ENCODE assay signal across 9 cellular contexts in the genomic region with DNA sequence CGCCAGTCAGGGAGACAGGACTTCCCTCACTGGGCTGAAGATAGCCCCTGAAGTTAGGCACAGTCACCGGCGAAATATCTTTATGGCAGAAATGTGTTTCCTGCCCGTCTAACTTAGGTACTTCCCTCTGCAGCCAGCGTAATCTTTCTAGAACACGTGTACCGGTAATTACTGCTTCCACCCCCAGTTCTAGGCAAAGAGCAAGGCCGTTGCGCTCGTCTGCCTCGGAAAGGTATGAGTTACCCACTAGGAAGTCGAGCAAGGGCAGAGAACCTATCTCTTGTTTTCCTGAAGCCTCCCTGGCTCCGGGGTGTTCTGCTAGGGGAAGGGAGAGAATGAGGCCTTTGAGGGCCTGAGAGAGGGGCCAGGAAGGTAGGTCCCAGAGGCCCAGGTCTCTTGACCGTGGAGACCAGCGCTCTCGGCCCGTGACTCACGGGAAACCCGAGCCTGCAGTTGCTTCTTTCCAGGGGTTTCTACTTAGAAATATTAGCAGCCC.
DNase-seq lines count a peak whose midpoint lies in the region; ATAC-seq and TF ChIP-seq lines count a peak whose summit lies in the region.
"Had no signal": no experiment of that assay in that cellular context is flagged by ENCODE, and none has a peak within 500 bp of the region (broad histone marks: within the 10 kb centered on the region; RNA-seq: fewer than 3 reads in every experiment).

No MANE protein-coding gene starts in this region.

- peak overlapping the region in 1 of 2 donors; percentile 2 for H3K4me3 ChIP-seq in gastroesophageal sphincter
- H3K4me3 ChIP-seq: cardiac muscle cell had no signal

- no peaks in the 10 kb centered on the region for H3K27me3 Mint-ChIP-seq in stimulated activated naive CD8-positive, alpha-beta T cell treated with anti-CD3 and anti-CD28 coated beads, Interleukin-15, amount 100 ng/mL, for 72 hours

- H3K9me3 ChIP-seq in gastroesophageal sphincter = no peaks in the 10 kb centered on the region

- no peak for TF ChIP-seq POLR2A in gastroesophageal sphincter (IDR thresholded peaks at IDR 0.05)

- peak; percentile 60 for DNase-seq in activated CD8-positive, alpha-beta memory T cell treated with anti-CD3 and anti-CD28 coated beads for 24 hours
- no peak for DNase-seq in activated CD8-positive, alpha-beta memory T cell treated with anti-CD3 and anti-CD28 coated beads, Interleukin-2, amount 50 U/mL, for 4 hours
- DNase-seq in NOMO-1 treated with dmso at 0.1 percent for 144 hours (lab: John Stamatoyannopoulos, UW; ENCODE audit: unreplicated experiment) = peak; percentile 71
- DNase-seq in stimulated activated naive CD8-positive, alpha-beta T cell treated with anti-CD3 and anti-CD28 coated beads, Interleukin-15, amount 100 ng/mL, for 72 hours = peak; percentile 26 to 44
- no peak for DNase-seq in COLO829 (ENCODE audit: low spot score)
- no peak for DNase-seq in NCI-H2171 (lab: John Stamatoyannopoulos, UW)
- DNase-seq in NCI-H526 treated with DMSO at 0.1 percent for 48 hours (lab: John Stamatoyannopoulos, UW) = no peak

- peak overlapping the region in 3 of 4 donors; percentile 14 to 57 (median 32) for H3K27ac ChIP-seq in gastroesophageal sphincter
- H3K27ac ChIP-seq: cardiac muscle cell had no signal

- peak overlapping the region; percentile 78 to 82 for H3K4me3 Mint-ChIP-seq in stimulated activated naive CD8-positive, alpha-beta T cell treated with anti-CD3 and anti-CD28 coated beads, Interleukin-15, amount 100 ng/mL, for 72 hours

- peaks cover 17% of the 10 kb centered on the region for H3K4me1 Mint-ChIP-seq in stimulated activated naive CD8-positive, alpha-beta T cell treated with anti-CD3 and anti-CD28 coated beads, Interleukin-15, amount 100 ng/mL, for 72 hours

- peaks cover 0 to 16% of the 10 kb centered on the region in 2 donors for H3K36me3 ChIP-seq in gastroesophageal sphincter
- H3K36me3 ChIP-seq: cardiac muscle cell had no signal

- no peak for TF ChIP-seq CTCF in gastroesophageal sphincter (IDR thresholded peaks at IDR 0.05)

- H3K4me1 ChIP-seq in gastroesophageal sphincter = peaks cover 0 to 20% (median 3%) of the 10 kb centered on the region in 3 donors

- ATAC-seq in gastroesophageal sphincter = peak; percentile 69
- ATAC-seq in stimulated activated naive CD8-positive, alpha-beta T cell treated with anti-CD3 and anti-CD28 coated beads, Interleukin-15, amount 100 ng/mL, for 72 hours = peak; percentile 88

- H3K9me3 Mint-ChIP-seq in stimulated activated naive CD8-positive, alpha-beta T cell treated with anti-CD3 and anti-CD28 coated beads, Interleukin-15, amount 100 ng/mL, for 72 hours = no peaks in the 10 kb centered on the region

- TF ChIP-seq EP300 in gastroesophageal sphincter (IDR thresholded peaks at IDR 0.05) = no peak

- WGBS in gastroesophageal sphincter (ENCODE audit: low coverage in 1 of 2), 2 donors = 72% methylated on average over 3 of the region's 19 CpGs; no CpG with 5 or more reads in 1 of the 2 donors

- no peaks in the 10 kb centered on the region for H3K27me3 ChIP-seq in gastroesophageal sphincter
- H3K27me3 ChIP-seq: cardiac muscle cell had no signal

- peak overlapping the region; percentile 78 to 95 for H3K27ac Mint-ChIP-seq in stimulated activated naive CD8-positive, alpha-beta T cell treated with anti-CD3 and anti-CD28 coated beads, Interleukin-15, amount 100 ng/mL, for 72 hours

Comparison
In these comparisons a context has a peak if more than half of its experiments do, and no peak if none do; other contexts are left out.
1. DNase-seq: peak in activated CD8-positive, alpha-beta memory T cell treated with anti-CD3 and anti-CD28 coated beads for 24 hours (single experiment), NOMO-1 treated with dmso at 0.1 percent for 144 hours (single experiment) and stimulated activated naive CD8-positive, alpha-beta T cell treated with anti-CD3 and anti-CD28 coated beads, Interleukin-15, amount 100 ng/mL, for 72 hours (2 of 2); none in activated CD8-positive, alpha-beta memory T cell treated with anti-CD3 and anti-CD28 coated beads, Interleukin-2, amount 50 U/mL, for 4 hours (single experiment), COLO829 (single experiment), NCI-H2171 (single experiment) and NCI-H526 treated with DMSO at 0.1 percent for 48 hours (single experiment).